Comparison of ENCODE assay signal across 2 cellular contexts in the genomic region with DNA sequence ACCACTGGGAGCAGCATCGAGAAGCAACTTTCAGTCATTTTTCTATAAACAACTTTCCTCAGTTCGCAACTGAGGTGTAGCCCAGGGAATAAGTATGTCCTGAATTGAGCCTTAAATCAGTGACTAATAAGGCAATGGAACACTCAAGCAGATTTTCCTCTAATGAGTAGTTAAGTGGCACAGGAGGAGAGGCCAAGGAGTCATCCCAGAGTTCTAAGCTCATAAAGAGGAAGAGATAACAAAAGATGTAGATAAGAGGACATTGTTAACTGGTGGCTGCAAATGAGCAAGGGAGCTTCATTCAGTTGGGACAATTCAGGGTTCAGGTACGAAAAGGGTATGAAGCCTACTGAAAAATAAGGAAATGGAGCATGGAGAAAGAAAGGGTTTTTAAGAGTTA.
TF ChIP-seq lines count a peak whose summit lies in the region.

No MANE protein-coding gene starts in this region.

TF ChIP-seq in IMR-90, 13 proteins besides CTCF, POLR2A, EP300 and RAD21:
- TF ChIP-seq RCOR1 (IDR thresholded peaks at IDR 0.05; ENCODE audit: insufficient replicate concordance, low read length) (no peak), CEBPB (IDR thresholded peaks at IDR 0.05; ENCODE audit: low read depth, low read length) (no peak), BHLHE40 (IDR thresholded peaks at IDR 0.05; ENCODE audit: low read depth, low read length) (no peak), CHD1 (IDR thresholded peaks at IDR 0.05; ENCODE audit: low read depth, low read length) (no peak), USF2 (IDR thresholded peaks at IDR 0.05; ENCODE audit: low read depth, low read length) (no peak), MAFK (IDR thresholded peaks at IDR 0.05; ENCODE audit: low read depth, low read length) (no peak), MAZ (IDR thresholded peaks at IDR 0.05; ENCODE audit: borderline replicate concordance, low read depth, low read length) (no peak), SMC3 (IDR thresholded peaks at IDR 0.05; ENCODE audit: low read depth, low read length) (no peak), FOS (IDR thresholded peaks at IDR 0.05; ENCODE audit: low read depth, low read length) (no peak), NFE2L2 (IDR thresholded peaks at IDR 0.05; ENCODE audit: low read depth, low read length) (no peak), MXI1 (IDR thresholded peaks at IDR 0.05; ENCODE audit: borderline replicate concordance, low read depth, low read length) (no peak), RFX5 (IDR thresholded peaks at IDR 0.05; ENCODE audit: low read depth, low read length) (no peak)
- TF ChIP-seq, protein P1, sequence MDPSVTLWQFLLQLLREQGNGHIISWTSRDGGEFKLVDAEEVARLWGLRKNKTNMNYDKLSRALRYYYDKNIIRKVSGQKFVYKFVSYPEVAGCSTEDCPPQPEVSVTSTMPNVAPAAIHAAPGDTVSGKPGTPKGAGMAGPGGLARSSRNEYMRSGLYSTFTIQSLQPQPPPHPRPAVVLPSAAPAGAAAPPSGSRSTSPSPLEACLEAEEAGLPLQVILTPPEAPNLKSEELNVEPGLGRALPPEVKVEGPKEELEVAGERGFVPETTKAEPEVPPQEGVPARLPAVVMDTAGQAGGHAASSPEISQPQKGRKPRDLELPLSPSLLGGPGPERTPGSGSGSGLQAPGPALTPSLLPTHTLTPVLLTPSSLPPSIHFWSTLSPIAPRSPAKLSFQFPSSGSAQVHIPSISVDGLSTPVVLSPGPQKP (IDR thresholded peaks at IDR 0.05; ENCODE audit: borderline replicate concordance, low read depth, low read length) = no peak
TF ChIP-seq in IMR-90: peak in this region for 0.

TF ChIP-seq in K562, 482 proteins besides CTCF, POLR2A, EP300 and RAD21:
- TF ChIP-seq JUND (IDR thresholded peaks at IDR 0.05; ENCODE audit: borderline replicate concordance, low read depth, low read length) (no peak), JUND (tag; IDR thresholded peaks at IDR 0.05; ENCODE audit: borderline replicate concordance, low read depth, low read length) (no peak), FOXP1 (CRISPR knock-in tag; IDR thresholded peaks at IDR 0.05) (no peak), RCOR1 (IDR thresholded peaks at IDR 0.05; ENCODE audit: borderline replicate concordance in 1 of 2, low read depth in 2 of 2, low read length in 2 of 2) (0 out of 4 replicates have a peak, but pooled peaks of 1 of the 2 experiments have one; percentile 5), ZBTB49 (CRISPR knock-in tag; IDR thresholded peaks at IDR 0.05; ENCODE audit: borderline replicate concordance) (no peak), FOSL1 (tag; conservative IDR thresholded peaks at IDR 0.05) (0 out of 2 replicates have a peak, but pooled peaks have one; percentile 23), SOX6 (IDR thresholded peaks at IDR 0.05) (peak; percentile 74; the same call in 1 of the 2 replicates), NFIX (CRISPR knock-in tag; IDR thresholded peaks at IDR 0.05; ENCODE audit: low read depth) (no peak), NR2F6 (CRISPR knock-in tag; IDR thresholded peaks at IDR 0.05) (no peak), ZNF23 (CRISPR knock-in tag; IDR thresholded peaks at IDR 0.05) (no peak)
TF ChIP-seq in K562: peak in this region for 3.
